Comparison of ENCODE assay signal across 1 cellular context in the genomic region with DNA sequence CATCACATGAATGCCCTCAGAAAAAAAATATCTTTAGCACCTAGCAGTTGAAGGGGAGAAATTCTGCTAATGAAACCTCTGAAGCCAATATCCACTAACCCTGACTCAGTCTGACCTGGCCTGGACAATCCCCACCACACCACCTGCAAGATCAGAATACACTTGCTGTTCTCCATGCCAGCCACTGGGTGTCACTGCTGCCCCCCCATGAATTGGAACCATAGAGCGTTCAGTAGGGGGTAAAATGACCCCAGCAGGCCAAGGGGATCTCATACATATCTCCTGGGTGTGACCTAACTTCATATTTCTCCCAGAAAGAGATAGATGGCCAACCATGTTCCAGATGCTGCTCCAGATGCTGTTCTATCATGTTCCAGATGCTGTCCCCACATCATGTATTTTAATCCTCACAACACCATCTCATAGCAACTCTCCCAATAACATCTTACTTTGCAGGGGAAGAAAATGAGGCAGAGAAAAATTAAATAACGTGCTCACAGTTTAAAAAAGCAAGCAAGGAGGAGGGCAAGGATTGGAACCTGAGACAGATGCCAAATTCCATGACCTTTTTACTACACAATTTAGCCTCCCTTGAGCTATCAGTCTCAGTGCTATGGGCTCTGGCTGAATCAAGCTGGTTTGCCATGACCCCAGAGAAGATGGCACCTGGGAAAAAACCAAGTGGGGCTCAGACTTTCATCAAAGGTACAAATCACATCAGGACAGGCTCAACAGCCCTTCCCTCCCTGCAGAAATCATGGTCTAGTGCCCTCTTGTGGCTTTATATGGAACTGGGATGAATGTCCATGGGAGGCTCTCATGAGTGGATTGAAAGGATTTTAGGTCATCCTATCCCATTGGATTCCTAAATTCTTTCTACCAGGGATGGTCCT.
TF ChIP-seq lines count a peak whose summit lies in the region.

No MANE protein-coding gene starts in this region.

TF ChIP-seq in K562, 482 proteins besides CTCF, POLR2A, EP300 and RAD21 (continued from another document):
- peak; percentile 94 for TF ChIP-seq ZNF740 (CRISPR knock-in tag; IDR thresholded peaks at IDR 0.05)
- peak in 1 of 2 experiments; percentile 68; a peak in 1 of 4 replicates for TF ChIP-seq ZNF740 (tag; IDR thresholded peaks at IDR 0.05)
- TF ChIP-seq, protein P1, sequence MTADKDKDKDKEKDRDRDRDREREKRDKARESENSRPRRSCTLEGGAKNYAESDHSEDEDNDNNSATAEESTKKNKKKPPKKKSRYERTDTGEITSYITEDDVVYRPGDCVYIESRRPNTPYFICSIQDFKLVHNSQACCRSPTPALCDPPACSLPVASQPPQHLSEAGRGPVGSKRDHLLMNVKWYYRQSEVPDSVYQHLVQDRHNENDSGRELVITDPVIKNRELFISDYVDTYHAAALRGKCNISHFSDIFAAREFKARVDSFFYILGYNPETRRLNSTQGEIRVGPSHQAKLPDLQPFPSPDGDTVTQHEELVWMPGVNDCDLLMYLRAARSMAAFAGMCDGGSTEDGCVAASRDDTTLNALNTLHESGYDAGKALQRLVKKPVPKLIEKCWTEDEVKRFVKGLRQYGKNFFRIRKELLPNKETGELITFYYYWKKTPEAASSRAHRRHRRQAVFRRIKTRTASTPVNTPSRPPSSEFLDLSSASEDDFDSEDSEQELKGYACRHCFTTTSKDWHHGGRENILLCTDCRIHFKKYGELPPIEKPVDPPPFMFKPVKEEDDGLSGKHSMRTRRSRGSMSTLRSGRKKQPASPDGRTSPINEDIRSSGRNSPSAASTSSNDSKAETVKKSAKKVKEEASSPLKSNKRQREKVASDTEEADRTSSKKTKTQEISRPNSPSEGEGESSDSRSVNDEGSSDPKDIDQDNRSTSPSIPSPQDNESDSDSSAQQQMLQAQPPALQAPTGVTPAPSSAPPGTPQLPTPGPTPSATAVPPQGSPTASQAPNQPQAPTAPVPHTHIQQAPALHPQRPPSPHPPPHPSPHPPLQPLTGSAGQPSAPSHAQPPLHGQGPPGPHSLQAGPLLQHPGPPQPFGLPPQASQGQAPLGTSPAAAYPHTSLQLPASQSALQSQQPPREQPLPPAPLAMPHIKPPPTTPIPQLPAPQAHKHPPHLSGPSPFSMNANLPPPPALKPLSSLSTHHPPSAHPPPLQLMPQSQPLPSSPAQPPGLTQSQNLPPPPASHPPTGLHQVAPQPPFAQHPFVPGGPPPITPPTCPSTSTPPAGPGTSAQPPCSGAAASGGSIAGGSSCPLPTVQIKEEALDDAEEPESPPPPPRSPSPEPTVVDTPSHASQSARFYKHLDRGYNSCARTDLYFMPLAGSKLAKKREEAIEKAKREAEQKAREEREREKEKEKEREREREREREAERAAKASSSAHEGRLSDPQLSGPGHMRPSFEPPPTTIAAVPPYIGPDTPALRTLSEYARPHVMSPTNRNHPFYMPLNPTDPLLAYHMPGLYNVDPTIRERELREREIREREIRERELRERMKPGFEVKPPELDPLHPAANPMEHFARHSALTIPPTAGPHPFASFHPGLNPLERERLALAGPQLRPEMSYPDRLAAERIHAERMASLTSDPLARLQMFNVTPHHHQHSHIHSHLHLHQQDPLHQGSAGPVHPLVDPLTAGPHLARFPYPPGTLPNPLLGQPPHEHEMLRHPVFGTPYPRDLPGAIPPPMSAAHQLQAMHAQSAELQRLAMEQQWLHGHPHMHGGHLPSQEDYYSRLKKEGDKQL (CRISPR knock-in tag; IDR thresholded peaks at IDR 0.05; ENCODE audit: borderline replicate concordance): no peak
- TF ChIP-seq U2AF2 (optimal IDR thresholded peaks at IDR 0.05; ENCODE audit: low read depth, low read length): no peak
- TF ChIP-seq ZNF668 (CRISPR knock-in tag; IDR thresholded peaks at IDR 0.05): no peak
- TF ChIP-seq, protein P2, sequence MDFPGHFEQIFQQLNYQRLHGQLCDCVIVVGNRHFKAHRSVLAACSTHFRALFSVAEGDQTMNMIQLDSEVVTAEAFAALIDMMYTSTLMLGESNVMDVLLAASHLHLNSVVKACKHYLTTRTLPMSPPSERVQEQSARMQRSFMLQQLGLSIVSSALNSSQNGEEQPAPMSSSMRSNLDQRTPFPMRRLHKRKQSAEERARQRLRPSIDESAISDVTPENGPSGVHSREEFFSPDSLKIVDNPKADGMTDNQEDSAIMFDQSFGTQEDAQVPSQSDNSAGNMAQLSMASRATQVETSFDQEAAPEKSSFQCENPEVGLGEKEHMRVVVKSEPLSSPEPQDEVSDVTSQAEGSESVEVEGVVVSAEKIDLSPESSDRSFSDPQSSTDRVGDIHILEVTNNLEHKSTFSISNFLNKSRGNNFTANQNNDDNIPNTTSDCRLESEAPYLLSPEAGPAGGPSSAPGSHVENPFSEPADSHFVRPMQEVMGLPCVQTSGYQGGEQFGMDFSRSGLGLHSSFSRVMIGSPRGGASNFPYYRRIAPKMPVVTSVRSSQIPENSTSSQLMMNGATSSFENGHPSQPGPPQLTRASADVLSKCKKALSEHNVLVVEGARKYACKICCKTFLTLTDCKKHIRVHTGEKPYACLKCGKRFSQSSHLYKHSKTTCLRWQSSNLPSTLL (IDR thresholded peaks at IDR 0.05): no peak
- no peak for TF ChIP-seq NFE2 (IDR thresholded peaks at IDR 0.05; ENCODE audit: low read depth)
- 0 out of 3 replicates have a peak, but pooled peaks of 1 of the 2 experiments have one; percentile 30 for TF ChIP-seq CBX3 (IDR thresholded peaks at IDR 0.05; ENCODE audit: borderline replicate concordance in 1 of 2, low read length in 2 of 2)
- peak; percentile 83 for TF ChIP-seq EHMT2 (IDR thresholded peaks at IDR 0.05)
- no peak for TF ChIP-seq STAT5A (IDR thresholded peaks at IDR 0.05; ENCODE audit: borderline replicate concordance, low read length)
- no peak for TF ChIP-seq DMBX1 (CRISPR knock-in tag; IDR thresholded peaks at IDR 0.05; ENCODE audit: borderline replicate concordance)
- TF ChIP-seq ZNF24 (IDR thresholded peaks at IDR 0.05): no peak
- TF ChIP-seq E2F6 (IDR thresholded peaks at IDR 0.05; ENCODE audit: borderline replicate concordance in 1 of 2, extremely low read depth in 1 of 2, insufficient read depth in 1 of 2, insufficient read length in 1 of 2, low read depth in 1 of 2, low read length in 1 of 2, poor library complexity in 1 of 2, severe bottlenecking in 1 of 2): no peak
- TF ChIP-seq ARID1B (IDR thresholded peaks at IDR 0.05): no peak
